In genomic region chr14:31405599-31406251, GRCh38 we compare ENCODE assay signal across 18 cellular contexts. TPM values are rescaled to one million over a fixed set of nuclear protein-coding genes. Genes with fewer than 3 reads are reported as not detected.
DNase-seq lines count a peak whose midpoint lies in the region; ATAC-seq, FAIRE-seq and TF ChIP-seq lines count a peak whose summit lies in the region.
"Had no signal": no experiment of that assay in that cellular context is flagged by ENCODE, and none has a peak within 500 bp of the region (broad histone marks: within the 10 kb centered on the region; RNA-seq: fewer than 3 reads in every experiment).

No MANE protein-coding gene starts in this region.

- H3K27ac ChIP-seq in small intestine (ENCODE audit: low read depth in 1 of 2, low read length in 1 of 2): no peak overlapping the region
- H3K27ac ChIP-seq: KMS-11 had no signal

- ATAC-seq in HG03342 (IDR thresholded peaks at IDR 0.05; ENCODE audit: unreplicated experiment) (no peak), GM21723 (IDR thresholded peaks at IDR 0.05; ENCODE audit: unreplicated experiment) (no peak), GM18502 (IDR thresholded peaks at IDR 0.05; ENCODE audit: poor library complexity, unreplicated experiment) (no peak)
- ATAC-seq: GM23338, PC-3 had no signal

- no peaks in the 10 kb centered on the region for H3K27me3 ChIP-seq in small intestine (ENCODE audit: control insufficient read depth in 2 of 2, insufficient read depth in 2 of 2, low read length in 2 of 2)

- H3K4me3 ChIP-seq in small intestine (ENCODE audit: low read depth in 1 of 2, low read length in 2 of 2): no peak overlapping the region
- H3K4me3 ChIP-seq: GM23338 had no signal

- no peaks in the 10 kb centered on the region for H3K9me3 ChIP-seq in small intestine (ENCODE audit: control insufficient read depth, low read depth)

- DNase-seq in HuH-7.5 (ENCODE audit: low spot score) (peak; percentile 64), NCI-H2171 treated with DMSO at 0.1 percent for 48 hours (lab: John Stamatoyannopoulos, UW) (peak; percentile 63), erythroblast (lab: John Stamatoyannopoulos, UW) (peak; percentile 12 to 45), small intestine (peak; percentile 36)
- DNase-seq: GDM1, HCEC 1CT, NCI-H1417, NCI-H187, NCI-H510A, NCI-H82, PC-3, RPMI8226, SHP77 treated with DMSO at 0.1 percent for 48 hours had no signal

- no peak for TF ChIP-seq POLR2A in erythroblast (IDR thresholded peaks at IDR 0.05; ENCODE audit: low read length)

- H3K36me3 ChIP-seq in small intestine (ENCODE audit: control insufficient read depth in 2 of 2, insufficient read depth in 2 of 2, low read length in 2 of 2): no peaks in the 10 kb centered on the region

- H3K4me1 ChIP-seq in small intestine (ENCODE audit: control insufficient read depth in 2 of 2, insufficient read depth in 1 of 2, low read depth in 1 of 2, low read length in 1 of 2): peaks cover 0 to 4% of the 10 kb centered on the region in 2 donors

- no peak for FAIRE-seq in small intestine (lab: Jason Lieb, UNC)

- 34 to 64% (median 50%) methylated on average over 4 of the region's 4 CpGs for WGBS in small intestine, 3 donors

RNA-seq across cellular contexts. Expression of gene HEATR5A, which starts 14.6 kb away (rescaled TPM):
- 10 to 100 TPM in 1 of 3 donors, 1 to 10 TPM in 2; 8.1 to 21.2 (median 8.4) TPM for polyA plus RNA-seq in small intestine

RNA-seq across cellular contexts. Expression of gene DTD2, which starts 51.6 kb away (rescaled TPM):
- polyA plus RNA-seq in small intestine: 10 to 100 TPM in 1 of 3 donors, 1 to 10 TPM in 2; 5.4 to 16.4 (median 9.5) TPM
